Comparison of ENCODE assay signal across 9 cellular contexts in the genomic region with DNA sequence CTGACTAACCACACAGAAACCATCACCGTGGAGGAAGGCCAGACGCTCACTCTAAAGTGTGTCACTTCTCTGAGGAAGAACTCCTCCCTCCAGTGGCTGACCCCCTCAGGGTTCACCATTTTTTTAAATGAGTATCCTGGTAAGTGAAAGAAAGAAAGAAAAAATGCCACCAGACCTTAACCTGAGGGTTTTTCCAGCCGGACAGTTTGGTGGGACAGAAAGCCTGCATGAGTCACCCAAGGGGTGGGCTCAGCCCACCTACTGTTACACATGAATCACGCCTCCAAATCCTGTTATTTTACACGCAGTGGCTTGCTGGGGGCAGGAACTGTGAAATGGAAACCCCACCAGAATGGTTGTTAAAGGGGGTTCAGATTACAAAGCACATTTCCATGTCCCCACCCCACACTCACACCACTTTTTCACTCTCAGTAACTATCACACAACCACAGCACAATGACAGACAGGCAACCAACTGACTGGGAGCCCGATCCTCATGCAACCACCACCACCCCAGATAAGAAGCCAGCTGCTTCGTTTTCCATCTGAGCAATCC. TPM values are rescaled to one million over a fixed set of nuclear protein-coding genes. Genes with fewer than 3 reads are reported as not detected.
DNase-seq lines count a peak whose midpoint lies in the region; ATAC-seq lines count a peak whose summit lies in the region.
"Had no signal": no experiment of that assay in that cellular context is flagged by ENCODE, and none has a peak within 500 bp of the region (broad histone marks: within the 10 kb centered on the region; RNA-seq: fewer than 3 reads in every experiment).

No MANE protein-coding gene starts in this region.

- H3K27me3 Mint-ChIP-seq in CD8-positive, alpha-beta memory T cell, result no peaks in the 10 kb centered on the region

- H3K9me3 ChIP-seq in CD8-positive, alpha-beta memory T cell (ENCODE audit: low read length), result no peaks in the 10 kb centered on the region
- no peaks in the 10 kb centered on the region for H3K9me3 ChIP-seq in MG63

- no peaks in the 10 kb centered on the region for H3K27me3 ChIP-seq in CD8-positive, alpha-beta memory T cell (ENCODE audit: insufficient read depth, low read length, poor library complexity, severe bottlenecking)
- H3K27me3 ChIP-seq in MG63, result no peaks in the 10 kb centered on the region

- peak overlapping the region; percentile 39 to 78 (median 70) for H3K4me3 Mint-ChIP-seq in CD8-positive, alpha-beta memory T cell

- peak overlapping the region; percentile 34 for H3K4me3 ChIP-seq in CD8-positive, alpha-beta memory T cell (ENCODE audit: low read length)
- no peak overlapping the region for H3K4me3 ChIP-seq in MG63

- peak overlapping the region; percentile 86 to 98 (median 96) for H3K27ac Mint-ChIP-seq in CD8-positive, alpha-beta memory T cell

- peaks cover 76 to 84% (median 83%) of the 10 kb centered on the region in 3 donors for H3K4me1 Mint-ChIP-seq in CD8-positive, alpha-beta memory T cell

- no peaks in the 10 kb centered on the region for H3K36me3 ChIP-seq in CD8-positive, alpha-beta memory T cell (ENCODE audit: insufficient read depth, low read length)
- no peaks in the 10 kb centered on the region for H3K36me3 ChIP-seq in MG63

- peak overlapping the region; percentile 46 for H3K27ac ChIP-seq in CD8-positive, alpha-beta memory T cell (ENCODE audit: low read depth, low read length)
- H3K27ac ChIP-seq in caudate nucleus (ENCODE audit: low read depth, low read length), result no peak overlapping the region

- ATAC-seq in HG03280 (IDR thresholded peaks at IDR 0.05; ENCODE audit: unreplicated experiment), result no peak

- CTCF ChIA-PET in CD8-positive, alpha-beta memory T cell (lab: Charles Lee), result interaction anchor here (1.6 to 8.1 kb wide), 8 partner anchors 9 to 53 kb away, joined by 5 to 166 read pairs (median 52); a partner anchor contains a TSS

- H3K9me3 Mint-ChIP-seq in CD8-positive, alpha-beta memory T cell, result no peaks in the 10 kb centered on the region

- POLR2A ChIA-PET in CD8-positive, alpha-beta memory T cell (lab: Charles Lee), result interaction anchor here (2.0 to 5.8 kb wide), 2 partner anchors 10 to 212 kb away, joined by 9 to 99 read pairs; a partner anchor contains a TSS

- DNase-seq in CD8-positive, alpha-beta memory T cell, result peak in 4 of 5 donors; percentile 42 to 79 (median 50)
- DNase-seq in MG63, result peak; percentile 5
- DNase-seq in amniotic epithelial cell (ENCODE audit: low read depth), result peak; percentile 34
- peak; percentile 69 for DNase-seq in myocyte (ENCODE audit: low read depth)
- DNase-seq in NCI-H146 (lab: John Stamatoyannopoulos, UW), result no peak
- no peak for DNase-seq in mucosa of gallbladder (ENCODE audit: low spot score)
- DNase-seq in caudate nucleus (lab: John Stamatoyannopoulos, UW), result no peak
- DNase-seq: SHP77 treated with DMSO at 0.1 percent for 48 hours had no signal

- peaks cover 79% of the 10 kb centered on the region for H3K4me1 ChIP-seq in CD8-positive, alpha-beta memory T cell (ENCODE audit: insufficient read depth, low read length)

- H3K36me3 Mint-ChIP-seq in CD8-positive, alpha-beta memory T cell, result peaks cover 6 to 37% (median 24%) of the 10 kb centered on the region in 3 donors

RNA-seq across cellular contexts. Expression of a gene that starts 11.9 kb away (rescaled TPM):
- total RNA-seq in CD8-positive, alpha-beta memory T cell, result 10 to 100 TPM; 71.9 to 72.1 TPM
- 65.0 TPM for polyA plus RNA-seq in CD8-positive, alpha-beta memory T cell
- not detected in 2 replicates for total RNA-seq in MG63 (2014; rRNA removed; shearing (Covaris generic); ENCODE audit: low replicate concordance)
- 0.16 TPM in 1 of 2 replicates, not detected in the other for total RNA-seq in myocyte
- not detected for polyA plus RNA-seq in myocyte (2012)
- total RNA-seq in mucosa of gallbladder, result 0.46 TPM

RNA-seq across cellular contexts. Expression of a gene that starts 32.4 kb away (rescaled TPM):
- total RNA-seq in CD8-positive, alpha-beta memory T cell, result 1 to 10 TPM; 4.3 to 4.9 TPM
- 7.6 TPM for polyA plus RNA-seq in CD8-positive, alpha-beta memory T cell
- total RNA-seq in MG63 (2014; rRNA removed; shearing (Covaris generic); ENCODE audit: low replicate concordance), result 0.53 and 1.6 TPM in 2 replicates
- total RNA-seq in myocyte, result 0.32 and 0.68 TPM in 2 replicates
- polyA plus RNA-seq in myocyte (2012), result 1.5 TPM
- 2.4 TPM for total RNA-seq in mucosa of gallbladder

Comparison
In these comparisons a context has a peak if more than half of its experiments do, and no peak if none do; other contexts are left out.
1. DNase-seq: peak in CD8-positive, alpha-beta memory T cell (4 of 5), MG63 (single experiment), amniotic epithelial cell (single experiment) and myocyte (single experiment); none in NCI-H146 (single experiment), mucosa of gallbladder (single experiment) and caudate nucleus (0 of 61).
2. RNA of a gene that starts 11.9 kb away (total RNA-seq): 71.9 to 72.1 TPM in CD8-positive, alpha-beta memory T cell; 0.46 TPM in mucosa of gallbladder (single experiment), 0.16 TPM in myocyte and not detected in MG63; every median in the first group is over 10 times any median in the second.